In the genomic region with DNA sequence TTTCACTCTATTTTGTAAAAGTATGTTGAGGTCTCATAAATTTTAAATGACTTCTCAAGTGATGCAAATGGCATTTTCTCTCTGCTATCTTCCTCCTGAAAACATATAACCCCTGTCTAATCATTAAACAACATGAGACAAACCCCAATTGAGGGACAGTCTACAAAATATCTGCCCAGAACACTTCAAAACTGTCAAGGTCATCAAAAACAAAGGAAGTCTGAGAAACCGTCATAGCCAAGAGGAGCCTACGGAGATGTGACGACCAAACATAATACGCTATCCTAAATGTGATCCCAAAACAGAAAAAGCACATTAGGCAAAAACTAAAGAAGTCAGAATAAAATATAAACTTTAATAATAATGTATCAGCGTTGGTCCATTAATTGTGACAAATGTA, we compare ENCODE assay signal across 29 cellular contexts.
"Had no signal": no experiment of that assay in that cellular context is flagged by ENCODE, and none has a peak within 500 bp of the region (broad histone marks: within the 10 kb centered on the region; RNA-seq: fewer than 3 reads in every experiment).

No MANE protein-coding gene starts in this region.

- H3K36me3 Mint-ChIP-seq: stimulated activated effector memory CD8-positive, alpha-beta T cell treated with anti-CD3 and anti-CD28 coated beads, Interleukin-12 subunit alpha, Interleukin-12 subunit beta, amount 100 ng/mL, for 72 hours; stimulated activated memory B cell treated with anti-CD40 and anti-IgM and Interleukin-4, amounts not matched to agents 10 μg/mL and 1 μg/mL and 100 μg/mL, for 72 hours; stimulated activated naive B cell treated with anti-CD40 and anti-IgM and Interleukin-4, amounts not matched to agents 10 μg/mL and 1 μg/mL and 100 μg/mL, for 72 hours; type B pancreatic cell had no signal

- H3K4me1 ChIP-seq: stomach, suprapubic skin, testis, thyroid gland, tibial artery, tibial nerve, transverse colon, upper lobe of left lung, upper lobe of right lung, uterus, vagina had no signal

- H3K36me3 ChIP-seq: stomach, suprapubic skin, thoracic aorta, thyroid gland, tibial artery, tibial nerve, transverse colon, upper lobe of left lung, upper lobe of right lung, uterus, vagina had no signal

- H3K4me3 Mint-ChIP-seq: stimulated activated effector memory CD8-positive, alpha-beta T cell treated with anti-CD3 and anti-CD28 coated beads, Interleukin-12 subunit alpha, Interleukin-12 subunit beta, amount 100 ng/mL, for 72 hours; stimulated activated memory B cell treated with anti-CD40 and anti-IgM and Interleukin-4, amounts not matched to agents 10 μg/mL and 1 μg/mL and 100 μg/mL, for 72 hours; stimulated activated naive B cell treated with anti-CD40 and anti-IgM and Interleukin-4, amounts not matched to agents 10 μg/mL and 1 μg/mL and 100 μg/mL, for 72 hours; stimulated activated naive CD8-positive, alpha-beta T cell treated with anti-CD3 and anti-CD28 coated beads, Interleukin-15, amount 100 ng/mL, for 72 hours; stimulated activated naive CD8-positive, alpha-beta T cell treated with anti-CD3 and anti-CD28 coated beads, Interleukin-15, Interleukin-2, amounts not matched to agents 100 ng/mL and 50 ng/mL, for 24 hours; type B pancreatic cell had no signal

- H3K4me1 Mint-ChIP-seq: stimulated activated effector memory CD8-positive, alpha-beta T cell treated with anti-CD3 and anti-CD28 coated beads, Interleukin-12 subunit alpha, Interleukin-12 subunit beta, amount 100 ng/mL, for 72 hours; stimulated activated memory B cell treated with anti-CD40 and anti-IgM and Interleukin-4, amounts not matched to agents 10 μg/mL and 1 μg/mL and 100 μg/mL, for 72 hours; stimulated activated naive B cell treated with anti-CD40 and anti-IgM and Interleukin-4, amounts not matched to agents 10 μg/mL and 1 μg/mL and 100 μg/mL, for 72 hours; stimulated activated naive CD8-positive, alpha-beta T cell treated with anti-CD3 and anti-CD28 coated beads, Interleukin-15, amount 100 ng/mL, for 72 hours had no signal

- H3K27ac Mint-ChIP-seq: stimulated activated effector memory CD8-positive, alpha-beta T cell treated with anti-CD3 and anti-CD28 coated beads, Interleukin-12 subunit alpha, Interleukin-12 subunit beta, amount 100 ng/mL, for 72 hours; stimulated activated memory B cell treated with anti-CD40 and anti-IgM and Interleukin-4, amounts not matched to agents 10 μg/mL and 1 μg/mL and 100 μg/mL, for 72 hours; stimulated activated naive B cell treated with anti-CD40 and anti-IgM and Interleukin-4, amounts not matched to agents 10 μg/mL and 1 μg/mL and 100 μg/mL, for 72 hours; stimulated activated naive CD8-positive, alpha-beta T cell treated with anti-CD3 and anti-CD28 coated beads, Interleukin-15, amount 100 ng/mL, for 72 hours; stimulated activated naive CD8-positive, alpha-beta T cell treated with anti-CD3 and anti-CD28 coated beads, Interleukin-15, Interleukin-2, amounts not matched to agents 100 ng/mL and 50 ng/mL, for 24 hours; type B pancreatic cell had no signal

- ATAC-seq: stimulated activated effector memory CD8-positive, alpha-beta T cell treated with anti-CD3 and anti-CD28 coated beads, Interleukin-12 subunit alpha, Interleukin-12 subunit beta, amount 100 ng/mL, for 72 hours; stimulated activated memory B cell treated with anti-CD40 and anti-IgM and Interleukin-4, amounts not matched to agents 10 μg/mL and 1 μg/mL and 100 μg/mL, for 72 hours; stimulated activated naive B cell treated with anti-CD40 and anti-IgM and Interleukin-4, amounts not matched to agents 10 μg/mL and 1 μg/mL and 100 μg/mL, for 72 hours; stimulated activated naive CD8-positive, alpha-beta T cell treated with anti-CD3 and anti-CD28 coated beads, Interleukin-15, amount 100 ng/mL, for 72 hours; stimulated activated naive CD8-positive, alpha-beta T cell treated with anti-CD3 and anti-CD28 coated beads, Interleukin-15, Interleukin-2, amounts not matched to agents 100 U/mL and 50 U/mL, for 24 hours; upper lobe of right lung had no signal

- H3K4me3 ChIP-seq: stomach, suprapubic skin, testis, thoracic aorta, thyroid gland, tibial artery, tibial nerve, transverse colon, upper lobe of left lung, upper lobe of right lung, uterus, vagina had no signal

- DNase-seq: stimulated activated CD4-positive, alpha-beta T cell treated with anti-CD3 and anti-CD28 coated beads, Interleukin-2, amount 100 ng/mL, for 48 hours; stimulated activated CD4-positive, alpha-beta T cell treated with anti-CD3 and anti-CD28 coated beads, Interleukin-4, amount 100 ng/mL, for 1 hour; stimulated activated CD4-positive, alpha-beta T cell treated with anti-CD3 and anti-CD28 coated beads, Interleukin-4, amount 100 ng/mL, for 24 hours; stimulated activated CD4-positive, alpha-beta T cell treated with anti-CD3 and anti-CD28 coated beads, Interleukin-4, amount 100 ng/mL, for 4 hours; stimulated activated CD8-positive, alpha-beta memory T cell treated with anti-CD3 and anti-CD28 coated beads, Interleukin-4, amount 100 ng/mL, for 48 hours; stimulated activated naive B cell treated with anti-CD40 and anti-IgM and Interleukin-4, amounts not matched to agents 10 μg/mL and 1 μg/mL and 100 μg/mL, for 72 hours; stimulated activated naive CD4-positive, alpha-beta T cell; stimulated activated naive CD4-positive, alpha-beta T cell treated with Interleukin-2 at 50 U/mL for 16 hours; stimulated activated naive CD8-positive, alpha-beta T cell treated with anti-CD3 and anti-CD28 coated beads, Interleukin-15, amount 100 ng/mL, for 72 hours; stimulated activated naive CD8-positive, alpha-beta T cell treated with anti-CD3 and anti-CD28 coated beads, Interleukin-15, Interleukin-2, amounts not matched to agents 100 U/mL and 50 U/mL, for 24 hours; stomach; substantia nigra; testis; thyroid gland; tibial artery; transverse colon; trophoblast cell; upper lobe of left lung; upper lobe of right lung; uterus had no signal

- H3K9me3 ChIP-seq: stomach, suprapubic skin, testis, thoracic aorta, thyroid gland, tibial artery, tibial nerve, transverse colon, upper lobe of left lung, upper lobe of right lung, uterus, vagina had no signal

- H3K27me3 Mint-ChIP-seq: stimulated activated memory B cell treated with anti-CD40 and anti-IgM and Interleukin-4, amounts not matched to agents 10 μg/mL and 1 μg/mL and 100 μg/mL, for 72 hours; stimulated activated naive B cell treated with anti-CD40 and anti-IgM and Interleukin-4, amounts not matched to agents 10 μg/mL and 1 μg/mL and 100 μg/mL, for 72 hours; stimulated activated naive CD8-positive, alpha-beta T cell treated with anti-CD3 and anti-CD28 coated beads, Interleukin-15, amount 100 ng/mL, for 72 hours; stimulated activated naive CD8-positive, alpha-beta T cell treated with anti-CD3 and anti-CD28 coated beads, Interleukin-15, Interleukin-2, amounts not matched to agents 100 ng/mL and 50 ng/mL, for 24 hours; type B pancreatic cell had no signal

- FAIRE-seq: urothelium cell line had no signal

- H3K27me3 ChIP-seq: stomach, suprapubic skin, testis, thyroid gland, tibial artery, tibial nerve, transverse colon, upper lobe of left lung, upper lobe of right lung, uterus, vagina had no signal

- H3K27ac ChIP-seq: stomach, suprapubic skin, testis, thoracic aorta, thyroid gland, tibial artery, tibial nerve, transverse colon, upper lobe of left lung, upper lobe of right lung, uterus, vagina had no signal
